ENCODE assay signal across 8 cellular contexts in genomic region chr12:69238589-69239285, GRCh38. TPM values are rescaled to one million over a fixed set of nuclear protein-coding genes. Genes with fewer than 3 reads are reported as not detected.
DNase-seq lines count a peak whose midpoint lies in the region; ATAC-seq and TF ChIP-seq lines count a peak whose summit lies in the region.

No MANE protein-coding gene starts in this region.

- H3K9ac ChIP-seq in endodermal cell (ENCODE audit: extremely low read depth, low read length, poor library complexity, severe bottlenecking) = peak overlapping the region; percentile 26

- H3K9me3 ChIP-seq in endodermal cell (ENCODE audit: control insufficient read depth, low read length) (no peaks in the 10 kb centered on the region), prostate gland (no peaks in the 10 kb centered on the region)

- no peak for ATAC-seq in stimulated activated naive CD8-positive, alpha-beta T cell treated with anti-CD3 and anti-CD28 coated beads, Interleukin-15, Interleukin-2, amounts not matched to agents 100 U/mL and 50 U/mL, for 24 hours
- ATAC-seq in HG03196 (IDR thresholded peaks at IDR 0.05; ENCODE audit: unreplicated experiment) = no peak
- ATAC-seq in HG03442 (IDR thresholded peaks at IDR 0.05; ENCODE audit: unreplicated experiment) = no peak

- 43 to 51% methylated on average over 7 to 13 of the region's 13 CpGs for WGBS in endodermal cell (ENCODE audit: insufficient coverage in 1 of 2, insufficient read length in 1 of 2), 2 experiments
- WGBS in prostate gland = 22% methylated on average over 13 of the region's 13 CpGs

- POLR2A ChIA-PET in GM10248 (lab: Yijun Ruan, JAX) = no interaction called here

- TF ChIP-seq POLR2A in prostate gland (IDR thresholded peaks at IDR 0.05) = no peak

- H3K4me1 ChIP-seq in endodermal cell (ENCODE audit: control insufficient read depth, insufficient read depth, low read length) = no peaks in the 10 kb centered on the region
- H3K4me1 ChIP-seq in prostate gland (replicated peaks) = peaks cover 5% of the 10 kb centered on the region

- peak overlapping the region; percentile 89 for H3K27ac Mint-ChIP-seq in stimulated activated naive CD8-positive, alpha-beta T cell treated with anti-CD3 and anti-CD28 coated beads, Interleukin-15, Interleukin-2, amounts not matched to agents 100 ng/mL and 50 ng/mL, for 24 hours
- H3K27ac Mint-ChIP-seq in endodermal cell = peak overlapping the region; percentile 96

- H3K9me3 Mint-ChIP-seq in stimulated activated naive CD8-positive, alpha-beta T cell treated with anti-CD3 and anti-CD28 coated beads, Interleukin-15, Interleukin-2, amounts not matched to agents 100 ng/mL and 50 ng/mL, for 24 hours = no peaks in the 10 kb centered on the region
- H3K9me3 Mint-ChIP-seq in endodermal cell = no peaks in the 10 kb centered on the region

- H3K27me3 ChIP-seq in endodermal cell (ENCODE audit: control insufficient read depth, insufficient read depth, low read length, poor library complexity, severe bottlenecking) = no peaks in the 10 kb centered on the region
- no peaks in the 10 kb centered on the region for H3K27me3 ChIP-seq in prostate gland (replicated peaks; ENCODE audit: insufficient read depth)

- H3K27ac ChIP-seq in endodermal cell (ENCODE audit: low read depth, low read length) = peak overlapping the region; percentile 95
- H3K27ac ChIP-seq in prostate gland = peak overlapping the region; percentile 89 to 97

- H3K36me3 ChIP-seq in endodermal cell (ENCODE audit: control insufficient read depth, insufficient read depth, low read length) = peaks cover 8% of the 10 kb centered on the region
- no peaks in the 10 kb centered on the region for H3K36me3 ChIP-seq in prostate gland

- H3K36me3 Mint-ChIP-seq in stimulated activated naive CD8-positive, alpha-beta T cell treated with anti-CD3 and anti-CD28 coated beads, Interleukin-15, Interleukin-2, amounts not matched to agents 100 ng/mL and 50 ng/mL, for 24 hours (ENCODE audit: low read depth) = peaks cover 31% of the 10 kb centered on the region
- H3K36me3 Mint-ChIP-seq in endodermal cell (ENCODE audit: low read depth) = peaks cover 7% of the 10 kb centered on the region

- H3K4me3 Mint-ChIP-seq in stimulated activated naive CD8-positive, alpha-beta T cell treated with anti-CD3 and anti-CD28 coated beads, Interleukin-15, Interleukin-2, amounts not matched to agents 100 ng/mL and 50 ng/mL, for 24 hours = peak overlapping the region; percentile 83
- peak overlapping the region; percentile 86 for H3K4me3 Mint-ChIP-seq in endodermal cell

- DNase-seq in stimulated activated naive CD8-positive, alpha-beta T cell treated with anti-CD3 and anti-CD28 coated beads, Interleukin-15, Interleukin-2, amounts not matched to agents 100 U/mL and 50 U/mL, for 24 hours = no peak
- DNase-seq in NCI-H69 (lab: John Stamatoyannopoulos, UW) (peak; percentile 38), endodermal cell (no peak), prostate gland (ENCODE audit: low spot score) (no peak), GM10248 (ENCODE audit: extremely low spot score) (no peak)

- TF ChIP-seq CTCF in endodermal cell (conservative IDR thresholded peaks at IDR 0.05) (no peak), prostate gland (IDR thresholded peaks at IDR 0.05) (no peak), GM10248 (IDR thresholded peaks at IDR 0.05; ENCODE audit: control extremely low read depth, extremely low read depth, low read depth, missing control alignments) (no peak)

- H3K4me3 ChIP-seq in endodermal cell (ENCODE audit: low read length) (peak overlapping the region; percentile 79), prostate gland (peak overlapping the region; percentile 81 to 95)

- no peaks in the 10 kb centered on the region for H3K27me3 Mint-ChIP-seq in stimulated activated naive CD8-positive, alpha-beta T cell treated with anti-CD3 and anti-CD28 coated beads, Interleukin-15, Interleukin-2, amounts not matched to agents 100 ng/mL and 50 ng/mL, for 24 hours
- H3K27me3 Mint-ChIP-seq in endodermal cell (ENCODE audit: insufficient read depth) = no peaks in the 10 kb centered on the region

- intact Hi-C loops in prostate gland (cut with DNase I) = no loop called here

- CTCF ChIA-PET in GM10248 (lab: Yijun Ruan, JAX) = interaction anchor here (0.9 kb wide), 1 partner anchor 83 kb away, joined by 3 read pairs; no protein-coding TSS in a partner anchor

- H3K4me1 Mint-ChIP-seq in stimulated activated naive CD8-positive, alpha-beta T cell treated with anti-CD3 and anti-CD28 coated beads, Interleukin-15, Interleukin-2, amounts not matched to agents 100 ng/mL and 50 ng/mL, for 24 hours (ENCODE audit: low read depth) = peaks cover 47% of the 10 kb centered on the region
- peaks cover 27% of the 10 kb centered on the region for H3K4me1 Mint-ChIP-seq in endodermal cell

RNA-seq across cellular contexts. Expression of gene CPSF6, which starts 0.6 kb away (rescaled TPM):
- total RNA-seq in endodermal cell (100 to 1,000 TPM; 115 to 139 TPM), prostate gland (100 to 1,000 TPM in 1 of 2 donors, 10 to 100 TPM in 1; 22.5 to 484 TPM)
- polyA plus RNA-seq in endodermal cell (2013, experiment 1 of 2) = 107 TPM
- 91.5 TPM for polyA plus RNA-seq in endodermal cell (2013, experiment 2 of 2)
